Comparison of ENCODE assay signal across 1 cellular context in genomic region chr14:62445570-62445969, GRCh38.
A peak's percentile ranks its signal among the peaks of the same experiment; 100 is the strongest.
TF ChIP-seq lines count a peak whose summit lies in the region.

No MANE protein-coding gene starts in this region.

TF ChIP-seq in H1, 55 proteins besides CTCF, POLR2A, EP300 and RAD21 (continued from another document):
- no peak for TF ChIP-seq GABPA (IDR thresholded peaks at IDR 0.05; ENCODE audit: borderline replicate concordance, insufficient read depth, low read length)
- TF ChIP-seq, protein P1, sequence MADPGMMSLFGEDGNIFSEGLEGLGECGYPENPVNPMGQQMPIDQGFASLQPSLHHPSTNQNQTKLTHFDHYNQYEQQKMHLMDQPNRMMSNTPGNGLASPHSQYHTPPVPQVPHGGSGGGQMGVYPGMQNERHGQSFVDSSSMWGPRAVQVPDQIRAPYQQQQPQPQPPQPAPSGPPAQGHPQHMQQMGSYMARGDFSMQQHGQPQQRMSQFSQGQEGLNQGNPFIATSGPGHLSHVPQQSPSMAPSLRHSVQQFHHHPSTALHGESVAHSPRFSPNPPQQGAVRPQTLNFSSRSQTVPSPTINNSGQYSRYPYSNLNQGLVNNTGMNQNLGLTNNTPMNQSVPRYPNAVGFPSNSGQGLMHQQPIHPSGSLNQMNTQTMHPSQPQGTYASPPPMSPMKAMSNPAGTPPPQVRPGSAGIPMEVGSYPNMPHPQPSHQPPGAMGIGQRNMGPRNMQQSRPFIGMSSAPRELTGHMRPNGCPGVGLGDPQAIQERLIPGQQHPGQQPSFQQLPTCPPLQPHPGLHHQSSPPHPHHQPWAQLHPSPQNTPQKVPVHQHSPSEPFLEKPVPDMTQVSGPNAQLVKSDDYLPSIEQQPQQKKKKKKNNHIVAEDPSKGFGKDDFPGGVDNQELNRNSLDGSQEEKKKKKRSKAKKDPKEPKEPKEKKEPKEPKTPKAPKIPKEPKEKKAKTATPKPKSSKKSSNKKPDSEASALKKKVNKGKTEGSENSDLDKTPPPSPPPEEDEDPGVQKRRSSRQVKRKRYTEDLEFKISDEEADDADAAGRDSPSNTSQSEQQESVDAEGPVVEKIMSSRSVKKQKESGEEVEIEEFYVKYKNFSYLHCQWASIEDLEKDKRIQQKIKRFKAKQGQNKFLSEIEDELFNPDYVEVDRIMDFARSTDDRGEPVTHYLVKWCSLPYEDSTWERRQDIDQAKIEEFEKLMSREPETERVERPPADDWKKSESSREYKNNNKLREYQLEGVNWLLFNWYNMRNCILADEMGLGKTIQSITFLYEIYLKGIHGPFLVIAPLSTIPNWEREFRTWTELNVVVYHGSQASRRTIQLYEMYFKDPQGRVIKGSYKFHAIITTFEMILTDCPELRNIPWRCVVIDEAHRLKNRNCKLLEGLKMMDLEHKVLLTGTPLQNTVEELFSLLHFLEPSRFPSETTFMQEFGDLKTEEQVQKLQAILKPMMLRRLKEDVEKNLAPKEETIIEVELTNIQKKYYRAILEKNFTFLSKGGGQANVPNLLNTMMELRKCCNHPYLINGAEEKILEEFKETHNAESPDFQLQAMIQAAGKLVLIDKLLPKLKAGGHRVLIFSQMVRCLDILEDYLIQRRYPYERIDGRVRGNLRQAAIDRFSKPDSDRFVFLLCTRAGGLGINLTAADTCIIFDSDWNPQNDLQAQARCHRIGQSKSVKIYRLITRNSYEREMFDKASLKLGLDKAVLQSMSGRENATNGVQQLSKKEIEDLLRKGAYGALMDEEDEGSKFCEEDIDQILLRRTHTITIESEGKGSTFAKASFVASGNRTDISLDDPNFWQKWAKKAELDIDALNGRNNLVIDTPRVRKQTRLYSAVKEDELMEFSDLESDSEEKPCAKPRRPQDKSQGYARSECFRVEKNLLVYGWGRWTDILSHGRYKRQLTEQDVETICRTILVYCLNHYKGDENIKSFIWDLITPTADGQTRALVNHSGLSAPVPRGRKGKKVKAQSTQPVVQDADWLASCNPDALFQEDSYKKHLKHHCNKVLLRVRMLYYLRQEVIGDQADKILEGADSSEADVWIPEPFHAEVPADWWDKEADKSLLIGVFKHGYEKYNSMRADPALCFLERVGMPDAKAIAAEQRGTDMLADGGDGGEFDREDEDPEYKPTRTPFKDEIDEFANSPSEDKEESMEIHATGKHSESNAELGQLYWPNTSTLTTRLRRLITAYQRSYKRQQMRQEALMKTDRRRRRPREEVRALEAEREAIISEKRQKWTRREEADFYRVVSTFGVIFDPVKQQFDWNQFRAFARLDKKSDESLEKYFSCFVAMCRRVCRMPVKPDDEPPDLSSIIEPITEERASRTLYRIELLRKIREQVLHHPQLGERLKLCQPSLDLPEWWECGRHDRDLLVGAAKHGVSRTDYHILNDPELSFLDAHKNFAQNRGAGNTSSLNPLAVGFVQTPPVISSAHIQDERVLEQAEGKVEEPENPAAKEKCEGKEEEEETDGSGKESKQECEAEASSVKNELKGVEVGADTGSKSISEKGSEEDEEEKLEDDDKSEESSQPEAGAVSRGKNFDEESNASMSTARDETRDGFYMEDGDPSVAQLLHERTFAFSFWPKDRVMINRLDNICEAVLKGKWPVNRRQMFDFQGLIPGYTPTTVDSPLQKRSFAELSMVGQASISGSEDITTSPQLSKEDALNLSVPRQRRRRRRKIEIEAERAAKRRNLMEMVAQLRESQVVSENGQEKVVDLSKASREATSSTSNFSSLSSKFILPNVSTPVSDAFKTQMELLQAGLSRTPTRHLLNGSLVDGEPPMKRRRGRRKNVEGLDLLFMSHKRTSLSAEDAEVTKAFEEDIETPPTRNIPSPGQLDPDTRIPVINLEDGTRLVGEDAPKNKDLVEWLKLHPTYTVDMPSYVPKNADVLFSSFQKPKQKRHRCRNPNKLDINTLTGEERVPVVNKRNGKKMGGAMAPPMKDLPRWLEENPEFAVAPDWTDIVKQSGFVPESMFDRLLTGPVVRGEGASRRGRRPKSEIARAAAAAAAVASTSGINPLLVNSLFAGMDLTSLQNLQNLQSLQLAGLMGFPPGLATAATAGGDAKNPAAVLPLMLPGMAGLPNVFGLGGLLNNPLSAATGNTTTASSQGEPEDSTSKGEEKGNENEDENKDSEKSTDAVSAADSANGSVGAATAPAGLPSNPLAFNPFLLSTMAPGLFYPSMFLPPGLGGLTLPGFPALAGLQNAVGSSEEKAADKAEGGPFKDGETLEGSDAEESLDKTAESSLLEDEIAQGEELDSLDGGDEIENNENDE (IDR thresholded peaks at IDR 0.05; ENCODE audit: insufficient replicate concordance, low read length) = no peak
- no peak for TF ChIP-seq EZH2 (IDR thresholded peaks at IDR 0.05; ENCODE audit: low read depth, low read length, severe bottlenecking)
- no peak for TF ChIP-seq SP4 (IDR thresholded peaks at IDR 0.05; ENCODE audit: low read length)
- no peak for TF ChIP-seq ATF2 (IDR thresholded peaks at IDR 0.05; ENCODE audit: low read length)
- no peak for TF ChIP-seq KDM1A (IDR thresholded peaks at IDR 0.05; ENCODE audit: borderline replicate concordance, low read length)
- TF ChIP-seq CTBP2 (IDR thresholded peaks at IDR 0.05; ENCODE audit: borderline replicate concordance, insufficient read depth, insufficient read length, low read length) = no peak
- TF ChIP-seq SAP30 (IDR thresholded peaks at IDR 0.05; ENCODE audit: insufficient read depth, insufficient replicate concordance, low read length) = no peak
- TF ChIP-seq HDAC2 (IDR thresholded peaks at IDR 0.05; ENCODE audit: borderline replicate concordance in 1 of 2, low read depth in 2 of 2, low read length in 2 of 2) = 0 out of 4 replicates have a peak, but pooled peaks of 1 of the 2 experiments have one; percentile 18
- no peak for TF ChIP-seq EGR1 (IDR thresholded peaks at IDR 0.05; ENCODE audit: borderline replicate concordance, low read depth, low read length)
- no peak for TF ChIP-seq RXRA (IDR thresholded peaks at IDR 0.05; ENCODE audit: insufficient read depth, low read depth, low read length)
- no peak for TF ChIP-seq RNF2 (IDR thresholded peaks at IDR 0.05; ENCODE audit: borderline replicate concordance, low read depth, low read length, missing control alignments, poor library complexity, severe bottlenecking)
- TF ChIP-seq SIRT6 (IDR thresholded peaks at IDR 0.05; ENCODE audit: low read length) = no peak
- TF ChIP-seq ZNF274 (IDR thresholded peaks at IDR 0.05; ENCODE audit: borderline replicate concordance, extremely low read depth, low read length) = no peak
- no peak for TF ChIP-seq TAF7 (optimal IDR thresholded peaks at IDR 0.05; ENCODE audit: borderline replicate concordance, low read depth, low read length)
- no peak for TF ChIP-seq CBX5 (IDR thresholded peaks at IDR 0.05; ENCODE audit: low read depth, low read length)
- TF ChIP-seq BCL11A (IDR thresholded peaks at IDR 0.05; ENCODE audit: low read depth in 2 of 2, low read length in 2 of 2) = no peak
- no peak for TF ChIP-seq E2F6 (IDR thresholded peaks at IDR 0.05)
- TF ChIP-seq TEAD4 (IDR thresholded peaks at IDR 0.05; ENCODE audit: low read depth, low read length) = no peak
- no peak for TF ChIP-seq BRCA1 (IDR thresholded peaks at IDR 0.05; ENCODE audit: low read depth, low read length)
- no peak for TF ChIP-seq NRF1 (IDR thresholded peaks at IDR 0.05; ENCODE audit: low read depth, low read length)
- no peak for TF ChIP-seq GTF2F1 (IDR thresholded peaks at IDR 0.05; ENCODE audit: borderline replicate concordance, low read depth, low read length)
- TF ChIP-seq MAFK (IDR thresholded peaks at IDR 0.05; ENCODE audit: low read depth, low read length) = no peak
- TF ChIP-seq SIN3A (conservative IDR thresholded peaks at IDR 0.05 in 1 of 2, IDR thresholded peaks at IDR 0.05 in 1 of 2; ENCODE audit: low read depth in 1 of 2, low read length in 2 of 2) = no peak
- TF ChIP-seq BACH1 (IDR thresholded peaks at IDR 0.05; ENCODE audit: low read length) = no peak
- TF ChIP-seq SUZ12 (IDR thresholded peaks at IDR 0.05; ENCODE audit: low read length) = no peak
- TF ChIP-seq KDM5A (IDR thresholded peaks at IDR 0.05; ENCODE audit: low read length) = no peak
- no peak for TF ChIP-seq SRF (IDR thresholded peaks at IDR 0.05; ENCODE audit: low read depth, low read length)
- no peak for TF ChIP-seq FOSL1 (IDR thresholded peaks at IDR 0.05; ENCODE audit: insufficient read depth, low read depth, low read length)
- 0 out of 2 replicates have a peak, but pooled peaks have one; percentile 32 for TF ChIP-seq YY1 (IDR thresholded peaks at IDR 0.05; ENCODE audit: low read depth, low read length)
- TF ChIP-seq KDM4A (IDR thresholded peaks at IDR 0.05; ENCODE audit: low read depth, low read length, severe bottlenecking) = no peak
- peak; percentile 49; the same call in 1 of the 2 replicates for TF ChIP-seq SP1 (IDR thresholded peaks at IDR 0.05; ENCODE audit: low read depth, low read length)
- TF ChIP-seq JUN (IDR thresholded peaks at IDR 0.05; ENCODE audit: low read depth, low read length) = no peak
- TF ChIP-seq JUND (IDR thresholded peaks at IDR 0.05; ENCODE audit: low read length) = no peak
- peak; percentile 73; the same call in 1 of the 2 replicates for TF ChIP-seq TCF12 (IDR thresholded peaks at IDR 0.05; ENCODE audit: low read depth, low read length)
- no peak for TF ChIP-seq SIX5 (IDR thresholded peaks at IDR 0.05; ENCODE audit: low read depth, low read length)
- no peak for TF ChIP-seq CBX8 (IDR thresholded peaks at IDR 0.05; ENCODE audit: borderline replicate concordance, low read depth, low read length)
- no peak for TF ChIP-seq CEBPB (IDR thresholded peaks at IDR 0.05; ENCODE audit: low read depth, low read length)
- no peak for TF ChIP-seq CHD2 (IDR thresholded peaks at IDR 0.05; ENCODE audit: low read length)
- no peak for TF ChIP-seq SP2 (IDR thresholded peaks at IDR 0.05; ENCODE audit: low read length)
- no peak for TF ChIP-seq RFX5 (IDR thresholded peaks at IDR 0.05; ENCODE audit: borderline replicate concordance, low read depth, low read length)
- TF ChIP-seq TAF1 (IDR thresholded peaks at IDR 0.05; ENCODE audit: low read depth, low read length) = no peak
